ENCODE assay signal across 8 cellular contexts in genomic region chr16:30894540-30895368, GRCh38. TPM values are rescaled to one million over a fixed set of nuclear protein-coding genes. Genes with fewer than 3 reads are reported as not detected.
DNase-seq lines count a peak whose midpoint lies in the region; ATAC-seq, FAIRE-seq and TF ChIP-seq lines count a peak whose summit lies in the region.

No MANE protein-coding gene starts in this region.

- intact Hi-C loops in esophagus muscularis mucosa (cut with DNase I) (no loop called here), prostate gland (cut with DNase I) (no loop called here)

- WGBS in esophagus muscularis mucosa = 38% methylated on average over 16 of the region's 16 CpGs
- 22% methylated on average over 16 of the region's 16 CpGs for WGBS in prostate gland

- peak overlapping the region; percentile 51 for H3K4me3 ChIP-seq in GM06990 (replicated peaks; ENCODE audit: low read depth, low read length)
- peak overlapping the region; percentile 70 to 89 (median 82) for H3K4me3 ChIP-seq in esophagus muscularis mucosa
- H3K4me3 ChIP-seq in prostate gland = peak overlapping the region; percentile 73 to 84

- CTCF ChIA-PET in RWPE1 (lab: Yijun Ruan, JAX) = interaction anchor here (0.5 to 2.4 kb wide), 2 partner anchors 47 to 50 kb away, joined by 4 to 12 read pairs; no protein-coding TSS in a partner anchor

- TF ChIP-seq CTCF in GM06990 (IDR thresholded peaks at IDR 0.05; ENCODE audit: insufficient read depth, low read length, poor library complexity, severe bottlenecking) (no peak), RWPE1 (conservative IDR thresholded peaks at IDR 0.05; ENCODE audit: low read depth) (no peak), esophagus muscularis mucosa (IDR thresholded peaks at IDR 0.05) (no peak), prostate gland (IDR thresholded peaks at IDR 0.05) (no peak)

- H3K27me3 ChIP-seq in GM06990 (replicated peaks; ENCODE audit: control insufficient read depth, insufficient read depth, low read length) (no peaks in the 10 kb centered on the region), esophagus muscularis mucosa (no peaks in the 10 kb centered on the region), prostate gland (replicated peaks; ENCODE audit: insufficient read depth) (no peaks in the 10 kb centered on the region)

- H3K4me1 ChIP-seq in esophagus muscularis mucosa = peaks cover 35 to 48% (median 44%) of the 10 kb centered on the region in 4 donors
- peaks cover 15% of the 10 kb centered on the region for H3K4me1 ChIP-seq in prostate gland (replicated peaks)

- TF ChIP-seq POLR2A in esophagus muscularis mucosa (IDR thresholded peaks at IDR 0.05; ENCODE audit: low read depth) (no peak), prostate gland (IDR thresholded peaks at IDR 0.05) (no peak)

- H3K27ac ChIP-seq in RWPE1 = peak overlapping the region; percentile 99
- H3K27ac ChIP-seq in esophagus muscularis mucosa (replicated peaks in 1 of 4) = peak overlapping the region; percentile 96 to 99 (median 98)
- peak overlapping the region; percentile 99 to 100 for H3K27ac ChIP-seq in prostate gland

- no peaks in the 10 kb centered on the region; the same call in 1 of the 2 replicates for H3K36me3 ChIP-seq in GM06990 (ENCODE audit: control insufficient read depth, insufficient read depth, low read length)
- peaks cover 0 to 30% (median 25%) of the 10 kb centered on the region in 4 donors for H3K36me3 ChIP-seq in esophagus muscularis mucosa
- no peaks in the 10 kb centered on the region for H3K36me3 ChIP-seq in prostate gland

- TF ChIP-seq EP300 in esophagus muscularis mucosa (IDR thresholded peaks at IDR 0.05) = no peak

- FAIRE-seq in RCC 7860 (lab: Jason Lieb, UNC) = no peak

- POLR2A ChIA-PET in RWPE1 (lab: Yijun Ruan, JAX; ENCODE audit: low non-redundant PET) = interaction anchor here (0.5 kb wide), 1 partner anchor 531 kb away, joined by 3 read pairs; no protein-coding TSS in a partner anchor

- H3K9me3 ChIP-seq in esophagus muscularis mucosa = no peaks in the 10 kb centered on the region
- no peaks in the 10 kb centered on the region for H3K9me3 ChIP-seq in prostate gland

- DNase-seq in GM06990 (ENCODE audit: extremely low read depth, insufficient read length) (no peak), RWPE1 (ENCODE audit: low spot score) (no peak), esophagus muscularis mucosa (ENCODE audit: extremely low spot score) (no peak), prostate gland (ENCODE audit: low spot score) (peak; percentile 28), RCC 7860 (ENCODE audit: low spot score) (no peak)

- no peak for ATAC-seq in GM19467 (IDR thresholded peaks at IDR 0.05; ENCODE audit: unreplicated experiment)
- no peak for ATAC-seq in HG02588 (IDR thresholded peaks at IDR 0.05; ENCODE audit: unreplicated experiment)
- ATAC-seq in HG03175 (IDR thresholded peaks at IDR 0.05; ENCODE audit: unreplicated experiment) = no peak

RNA-seq across cellular contexts. Expression of gene BCL7C, which starts 0.9 kb away (rescaled TPM):
- total RNA-seq in esophagus muscularis mucosa (10 to 100 TPM; 42.1 to 57.9 (median 45.5) TPM), prostate gland (10 to 100 TPM; 54.2 to 54.8 TPM)

RNA-seq across cellular contexts. Expression of gene CTF1, which starts 1.7 kb away (rescaled TPM):
- total RNA-seq in esophagus muscularis mucosa (10 to 100 TPM in 2 of 4 donors, 1 to 10 TPM in 2; 6.2 to 18.8 (median 10.9) TPM), prostate gland (10 to 100 TPM in 1 of 2 donors, 1 to 10 TPM in 1; 9.8 to 13.9 TPM)

RNA-seq across cellular contexts. Expression of gene FBXL19, which starts 28.6 kb away (rescaled TPM):
- total RNA-seq in esophagus muscularis mucosa (10 to 100 TPM; 12.1 to 28.1 (median 17.7) TPM), prostate gland (100 to 1,000 TPM in 1 of 2 donors, 10 to 100 TPM in 1; 23.5 to 125 TPM)

RNA-seq across cellular contexts. Expression of gene ORAI3, which starts 54.1 kb away (rescaled TPM):
- total RNA-seq in esophagus muscularis mucosa (10 to 100 TPM; 33.0 to 56.5 (median 45.8) TPM), prostate gland (100 to 1,000 TPM in 1 of 2 donors, 10 to 100 TPM in 1; 74.6 to 114 TPM)
